Comparison of ENCODE assay signal across 8 cellular contexts in the genomic region with DNA sequence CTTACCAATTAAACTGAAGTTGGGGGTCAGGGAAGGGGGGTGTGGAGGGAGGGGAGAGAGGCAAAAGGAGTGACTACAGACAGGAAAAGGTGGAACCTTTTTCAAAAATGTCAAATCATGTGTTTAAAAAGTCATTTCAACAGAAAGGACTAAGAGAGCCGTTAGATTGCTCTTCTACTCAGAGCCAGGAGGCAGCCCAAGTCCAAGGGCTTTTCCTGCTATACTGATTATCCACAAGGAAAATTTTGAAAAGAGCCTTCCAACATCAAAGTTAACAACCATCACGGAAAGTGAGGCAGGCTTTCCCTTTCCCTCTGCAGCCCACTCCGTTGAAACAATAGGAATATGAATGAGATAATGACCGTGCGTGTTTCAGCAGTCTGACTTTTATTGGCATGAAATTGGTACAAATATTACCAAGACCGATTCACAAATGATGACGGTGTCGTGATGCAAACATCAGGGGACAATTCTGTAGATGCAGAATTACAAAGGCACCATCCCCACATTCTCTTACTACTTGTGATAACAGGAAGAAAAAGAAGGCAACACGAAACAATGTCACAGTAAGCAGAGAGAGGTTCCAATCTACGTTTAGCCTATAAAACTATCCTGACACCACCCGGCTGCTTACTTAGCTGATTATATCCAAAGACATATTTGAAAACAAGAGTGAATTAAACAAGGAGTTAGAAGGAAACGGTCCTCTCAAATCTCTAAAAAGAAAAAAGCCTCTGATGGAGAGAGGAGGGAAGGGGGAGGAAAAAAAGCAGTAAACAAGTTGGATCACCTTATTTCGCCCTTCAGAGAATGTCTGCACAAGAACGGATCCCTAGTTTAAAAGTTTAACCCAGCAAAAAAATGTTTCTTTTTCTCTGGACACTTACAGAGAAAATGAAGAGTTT.
DNase-seq lines count a peak whose midpoint lies in the region; ATAC-seq, FAIRE-seq and TF ChIP-seq lines count a peak whose summit lies in the region.

No MANE protein-coding gene starts in this region.

- TF ChIP-seq EP300 in HepG2 (IDR thresholded peaks at IDR 0.05; ENCODE audit: low read depth in 2 of 2, low read length in 2 of 2) (no peak), HepG2 (CRISPR knock-in tag; IDR thresholded peaks at IDR 0.05; ENCODE audit: borderline replicate concordance) (no peak)

- ATAC-seq in Panc1 (no peak), HepG2 (no peak), HG03342 (IDR thresholded peaks at IDR 0.05; ENCODE audit: unreplicated experiment) (no peak), GM21737 (IDR thresholded peaks at IDR 0.05; ENCODE audit: unreplicated experiment) (no peak)

- DNase-seq in NCI-H748 (lab: John Stamatoyannopoulos, UW; ENCODE audit: unreplicated experiment), result peak; percentile 57
- DNase-seq in NCI-H748 treated with DMSO at 0.1 percent for 48 hours (lab: John Stamatoyannopoulos, UW), result no peak
- no peak for DNase-seq in Panc1 (ENCODE audit: low read depth, low spot score)
- peak; percentile 53 for DNase-seq in central memory CD4-positive, alpha-beta T cell
- DNase-seq in HepG2 (ENCODE audit: low spot score), result no peak
- peak; percentile 65 for DNase-seq in testis

- H4K20me1 ChIP-seq in HepG2 (ENCODE audit: insufficient read depth, low read length), result no peaks in the 10 kb centered on the region

- intact Hi-C loops in Panc1 (cut with micrococcal nuclease; ENCODE audit: unreplicated experiment) (no loop called here), HepG2 (cut with micrococcal nuclease; ENCODE audit: unreplicated experiment) (no loop called here), testis (cut with DNase I; ENCODE audit: low total_unique reads) (no loop called here)

- in situ Hi-C loops in Panc1 (cut with HindIII; ENCODE audit: low pct_unique_long_range_greater_than_20kb, low sequenced_read_pairs) (no loop called here), HepG2 (cut with HindIII; ENCODE audit: extremely low pct_ligation_motif_present, low pct_unique_long_range_greater_than_20kb) (no loop called here)

- FAIRE-seq in HepG2 (lab: Jason Lieb, UNC), result no peak

- H3K4me1 ChIP-seq in Panc1 (ENCODE audit: control insufficient read depth, insufficient read depth, low read length), result no peaks in the 10 kb centered on the region; the same call in 1 of the 2 replicates
- peaks cover 74% of the 10 kb centered on the region for H3K4me1 ChIP-seq in HepG2 (ENCODE audit: insufficient read depth, low read length)
- peaks cover 8% of the 10 kb centered on the region for H3K4me1 ChIP-seq in testis

- no TSS peak for BruUV-seq in Panc1 (replicated peaks; lab: Mats Ljungman, UMichigan)
- no TSS peak for BruUV-seq in HepG2 (replicated peaks; lab: Mats Ljungman, UMichigan)

- H3K36me3 ChIP-seq in Panc1 (ENCODE audit: control insufficient read depth, insufficient read depth, low read length) (no peaks in the 10 kb centered on the region), HepG2 (replicated peaks in 1 of 2; ENCODE audit: control insufficient read depth in 1 of 2, insufficient read depth in 2 of 2, low read length in 2 of 2) (no peaks in the 10 kb centered on the region), testis (ENCODE audit: low read depth, missing control alignments) (no peaks in the 10 kb centered on the region)

- WGBS in HepG2 (ENCODE audit: low lambda C conversion rate), result 94% methylated on average over 14 of the region's 14 CpGs
- 16 to 22% methylated on average over 14 of the region's 14 CpGs for WGBS in testis, 2 donors

- TF ChIP-seq CTCF in Panc1 (IDR thresholded peaks at IDR 0.05) (no peak), HepG2 (CRISPR knock-in tag; IDR thresholded peaks at IDR 0.05) (no peak), testis (IDR thresholded peaks at IDR 0.05) (no peak)

- peaks cover 5% of the 10 kb centered on the region for H3K79me2 ChIP-seq in HepG2 (ENCODE audit: insufficient read depth, low read length)

- H3K9me3 ChIP-seq in Panc1 (ENCODE audit: control insufficient read depth, insufficient read depth, low read depth, low read length) (no peaks in the 10 kb centered on the region), HepG2 (ENCODE audit: low read length) (no peaks in the 10 kb centered on the region), testis (no peaks in the 10 kb centered on the region)

- H3K27me3 ChIP-seq in Panc1 (ENCODE audit: control insufficient read depth, insufficient read depth, low read length), result no peaks in the 10 kb centered on the region; the same call in none of the 2 replicates
- no peaks in the 10 kb centered on the region for H3K27me3 ChIP-seq in HepG2 (ENCODE audit: control insufficient read depth in 1 of 2, insufficient read depth in 2 of 2, low read length in 2 of 2)
- no peaks in the 10 kb centered on the region for H3K27me3 ChIP-seq in testis

- POLR2A ChIA-PET in Panc1 (lab: Charles Lee) (no interaction called here), HepG2 (lab: Yijun Ruan, JAX) (interaction anchor here (1.2 kb wide), 1 partner anchor 13 kb away, joined by 3 read pairs; no protein-coding TSS in a partner anchor)

- no peak for TF ChIP-seq RAD21 in HepG2 (CRISPR knock-in tag; IDR thresholded peaks at IDR 0.05)

- CTCF ChIA-PET in Panc1 (lab: Charles Lee) (no interaction called here), HepG2 (lab: Yijun Ruan, JAX; ENCODE audit: low intra/inter-chr PET ratio, low total read pairs) (no interaction called here)

- H3K4me2 ChIP-seq in HepG2 (ENCODE audit: low read depth, low read length), result no peak overlapping the region

- no peak for TF ChIP-seq POLR2A in HepG2 (IDR thresholded peaks at IDR 0.05; ENCODE audit: insufficient read depth in 1 of 2, low read depth in 2 of 2, low read length in 2 of 2)
- no peak for TF ChIP-seq POLR2A in testis (IDR thresholded peaks at IDR 0.05)

- H3K9ac ChIP-seq in HepG2 (ENCODE audit: insufficient read depth, low read depth, low read length), result no peak overlapping the region

- H3K4me3 ChIP-seq in Panc1 (ENCODE audit: low read depth in 2 of 2, low read length in 2 of 2) (peak overlapping the region; percentile 24 to 50), HepG2 (replicated peaks in 1 of 3; ENCODE audit: insufficient read depth in 1 of 3, low read depth in 2 of 3, low read length in 3 of 3) (no peak overlapping the region), testis (peak overlapping the region; percentile 46 to 65)

- H3K27ac ChIP-seq in Panc1 (ENCODE audit: low read length) (no peak overlapping the region), HepG2 (ENCODE audit: extremely low read length, insufficient read depth, low read length) (peak overlapping the region; percentile 27), testis (peak overlapping the region; percentile 86 to 88)

- no peak overlapping the region for H2AFZ ChIP-seq in HepG2 (ENCODE audit: low read length)

TF ChIP-seq in HepG2, 621 proteins besides CTCF, POLR2A, EP300 and RAD21:
- no peak for TF ChIP-seq MED1 (CRISPR knock-in tag; IDR thresholded peaks at IDR 0.05)
- TF ChIP-seq ISX (CRISPR knock-in tag; conservative IDR thresholded peaks at IDR 0.05), result no peak
- TF ChIP-seq ZNF17 (CRISPR knock-in tag; IDR thresholded peaks at IDR 0.05), result no peak

Comparison
In these comparisons a context has a peak if more than half of its experiments do, and no peak if none do; other contexts are left out.
1. DNase-seq: peak in NCI-H748 (single experiment), central memory CD4-positive, alpha-beta T cell (single experiment) and testis (single experiment); none in NCI-H748 treated with DMSO at 0.1 percent for 48 hours (single experiment), Panc1 (single experiment) and HepG2 (single experiment).
2. H3K4me3 ChIP-seq: peak in Panc1 (2 of 2) and testis (2 of 2); none in HepG2 (0 of 3).